27 cellular contexts compared by ENCODE assay signal in genomic region chr5:157581870-157582269, GRCh38. TPM values are rescaled to one million over a fixed set of nuclear protein-coding genes. Genes with fewer than 3 reads are reported as not detected.
DNase-seq lines count a peak whose midpoint lies in the region; ATAC-seq, FAIRE-seq and TF ChIP-seq lines count a peak whose summit lies in the region.
"Had no signal": no experiment of that assay in that cellular context is flagged by ENCODE, and none has a peak within 500 bp of the region (broad histone marks: within the 10 kb centered on the region; RNA-seq: fewer than 3 reads in every experiment).

No MANE protein-coding gene starts in this region.

- H3K23ac ChIP-seq in mesendoderm (ENCODE audit: low read length) = no peak overlapping the region

- no peak overlapping the region for H2BK5ac ChIP-seq in mesendoderm (ENCODE audit: low read length)

- H3K79me2 ChIP-seq in mesendoderm (ENCODE audit: control insufficient read depth, insufficient read depth, low read length) = no peaks in the 10 kb centered on the region

- no peak overlapping the region for H2BK15ac ChIP-seq in mesendoderm (replicated peaks; ENCODE audit: low read depth)

- peak; percentile 36 for FAIRE-seq in GM12892 (lab: Jason Lieb, UNC)
- FAIRE-seq: A204.1, islet of Langerhans had no signal

- no peak overlapping the region for H3K4ac ChIP-seq in mesendoderm (ENCODE audit: low read depth, low read length)

- TF ChIP-seq CTCF in activated CD8-positive, alpha-beta T cell treated with anti-CD3 and anti-CD28 coated beads for 36 hours (IDR thresholded peaks at IDR 0.05) = no peak
- TF ChIP-seq CTCF in WERI-Rb-1 (IDR thresholded peaks at IDR 0.05; ENCODE audit: low read depth, low read length) = no peak

- H3K4me1 Mint-ChIP-seq in T-helper 2 cell treated with Interferon-gamma antibody and Interleukin-4, amounts not matched to agents 5 μg/mL and 100 μg/mL, for 36 hours (ENCODE audit: low read depth) = peaks cover 51% of the 10 kb centered on the region
- peaks cover 27% of the 10 kb centered on the region for H3K4me1 Mint-ChIP-seq in activated CD8-positive, alpha-beta T cell treated with anti-CD3 and anti-CD28 coated beads for 36 hours (ENCODE audit: low read depth)

- H3K27me3 Mint-ChIP-seq in T-helper 2 cell treated with Interferon-gamma antibody and Interleukin-4, amounts not matched to agents 5 μg/mL and 100 μg/mL, for 36 hours (ENCODE audit: low read depth) = no peaks in the 10 kb centered on the region
- H3K27me3 Mint-ChIP-seq in activated CD8-positive, alpha-beta T cell treated with anti-CD3 and anti-CD28 coated beads for 36 hours = peaks cover 2% of the 10 kb centered on the region

- POLR2A ChIA-PET in activated CD8-positive, alpha-beta T cell treated with anti-CD3 and anti-CD28 coated beads for 36 hours (lab: Charles Lee) = interaction anchor here (1.4 kb wide), 1 partner anchor 25 kb away, joined by 3 read pairs; no protein-coding TSS in a partner anchor

- no peak overlapping the region for H3K27ac ChIP-seq in mesendoderm (ENCODE audit: low read depth, low read length)
- no peak overlapping the region for H3K27ac ChIP-seq in WERI-Rb-1
- H3K27ac ChIP-seq: body of pancreas, esophagus squamous epithelium, gastrocnemius medialis, neutrophil, thyroid gland had no signal

- H3K27me3 ChIP-seq in mesendoderm (ENCODE audit: insufficient read depth, low read length, poor library complexity) (no peaks in the 10 kb centered on the region), WERI-Rb-1 (ENCODE audit: insufficient read depth, low read depth, severe bottlenecking) (no peaks in the 10 kb centered on the region)
- H3K27me3 ChIP-seq: body of pancreas, esophagus squamous epithelium, gastrocnemius medialis, neutrophil, thyroid gland had no signal

- intact Hi-C loops in activated CD8-positive, alpha-beta T cell treated with anti-CD3 and anti-CD28 coated beads for 36 hours (cut with micrococcal nuclease) = no loop called here

- no peaks in the 10 kb centered on the region for H3K36me3 ChIP-seq in mesendoderm (ENCODE audit: control insufficient read depth, insufficient read depth, low read length)
- H3K36me3 ChIP-seq in WERI-Rb-1 = no peaks in the 10 kb centered on the region
- H3K36me3 ChIP-seq: BE2C, esophagus squamous epithelium, gastrocnemius medialis, neutrophil, thyroid gland had no signal

- H3K4me1 ChIP-seq in mesendoderm (ENCODE audit: control insufficient read depth, low read depth, low read length) = peaks cover 9% of the 10 kb centered on the region
- H3K4me1 ChIP-seq: BE2C, body of pancreas, gastrocnemius medialis, thyroid gland had no signal

- CTCF ChIA-PET in activated CD8-positive, alpha-beta T cell treated with anti-CD3 and anti-CD28 coated beads for 36 hours (lab: Charles Lee) = interaction anchor here (1.2 to 1.3 kb wide), 2 partner anchors 14 to 26 kb away, joined by 3 read pairs; no protein-coding TSS in a partner anchor

- no peak overlapping the region for H2BK120ac ChIP-seq in mesendoderm (ENCODE audit: low read depth, low read length)

- no peak overlapping the region for H4K8ac ChIP-seq in mesendoderm (ENCODE audit: low read depth, low read length)

- no peak overlapping the region for H3K9ac ChIP-seq in mesendoderm (ENCODE audit: low read length)

- no peak overlapping the region for H3K4me3 Mint-ChIP-seq in T-helper 2 cell treated with Interferon-gamma antibody and Interleukin-4, amounts not matched to agents 5 μg/mL and 100 μg/mL, for 36 hours
- H3K4me3 Mint-ChIP-seq in activated CD8-positive, alpha-beta T cell treated with anti-CD3 and anti-CD28 coated beads for 36 hours = no peak overlapping the region

- no peak for TF ChIP-seq POLR2A in GM12892 (IDR thresholded peaks at IDR 0.05; ENCODE audit: low read depth, low read length)

- peak overlapping the region; percentile 49 for H3K27ac Mint-ChIP-seq in T-helper 2 cell treated with Interferon-gamma antibody and Interleukin-4, amounts not matched to agents 5 μg/mL and 100 μg/mL, for 36 hours
- H3K27ac Mint-ChIP-seq in activated CD8-positive, alpha-beta T cell treated with anti-CD3 and anti-CD28 coated beads for 36 hours = peak overlapping the region; percentile 8

- peak overlapping the region; percentile 5 for H3K18ac ChIP-seq in mesendoderm (ENCODE audit: low read length)

- H3K4me3 ChIP-seq in mesendoderm (ENCODE audit: low read length) (no peak overlapping the region), WERI-Rb-1 (ENCODE audit: low read depth, low read length) (no peak overlapping the region)
- H3K4me3 ChIP-seq: body of pancreas, esophagus squamous epithelium, gastrocnemius medialis, thyroid gland had no signal

- H3K79me1 ChIP-seq in mesendoderm (ENCODE audit: low read length) = no peaks in the 10 kb centered on the region

- H3K4me2 ChIP-seq in mesendoderm (ENCODE audit: low read length) = no peak overlapping the region

- no peaks in the 10 kb centered on the region for H3K9me3 ChIP-seq in WERI-Rb-1 (ENCODE audit: severe bottlenecking)
- H3K9me3 ChIP-seq: BE2C, body of pancreas, Caco-2, esophagus squamous epithelium, gastrocnemius medialis, neutrophil, thyroid gland had no signal

- DNase-seq in T-helper 2 cell treated with Interferon-gamma antibody and Interleukin-4, amounts not matched to agents 5 μg/mL and 100 μg/mL, for 36 hours (ENCODE audit: low spot score) = peak; percentile 37
- DNase-seq in T-helper 2 cell = no peak
- DNase-seq in GM12892 (ENCODE audit: insufficient read length) = no peak
- no peak for DNase-seq in activated CD8-positive, alpha-beta T cell treated with anti-CD3 and anti-CD28 coated beads for 36 hours
- DNase-seq in mesendoderm = no peak
- DNase-seq in EL = no peak
- DNase-seq in WERI-Rb-1 = no peak
- DNase-seq: activated CD4-positive, alpha-beta T cell treated with anti-CD3 and anti-CD28 coated beads, Interleukin-2, amount 50 U/mL, for 4 hours; BE2C; body of pancreas; Caco-2; DMS79 treated with DMSO at 0.1 percent for 48 hours; effector memory CD4-positive, alpha-beta T cell; esophagus squamous epithelium; gastrocnemius medialis; hippocampal formation; KG1; NCI-H187; PC-3; Right ventricle myocardium superior; stimulated activated CD4-positive, alpha-beta T cell treated with anti-CD3 and anti-CD28 coated beads, Interleukin-1b, Interleukin-23, amount 100 ng/mL, for 48 hours; stimulated activated naive CD4-positive, alpha-beta T cell; thyroid gland had no signal

- H3K36me3 Mint-ChIP-seq in T-helper 2 cell treated with Interferon-gamma antibody and Interleukin-4, amounts not matched to agents 5 μg/mL and 100 μg/mL, for 36 hours (ENCODE audit: low read depth) = no peaks in the 10 kb centered on the region
- no peaks in the 10 kb centered on the region for H3K36me3 Mint-ChIP-seq in activated CD8-positive, alpha-beta T cell treated with anti-CD3 and anti-CD28 coated beads for 36 hours (ENCODE audit: low read depth)

- ATAC-seq in activated CD8-positive, alpha-beta T cell treated with anti-CD3 and anti-CD28 coated beads for 36 hours = no peak
- no peak for ATAC-seq in GM21825 (IDR thresholded peaks at IDR 0.05; ENCODE audit: unreplicated experiment)
- ATAC-seq: body of pancreas, gastrocnemius medialis had no signal

- peaks cover 11% of the 10 kb centered on the region for H3K9me3 Mint-ChIP-seq in T-helper 2 cell treated with Interferon-gamma antibody and Interleukin-4, amounts not matched to agents 5 μg/mL and 100 μg/mL, for 36 hours
- peaks cover 6% of the 10 kb centered on the region for H3K9me3 Mint-ChIP-seq in activated CD8-positive, alpha-beta T cell treated with anti-CD3 and anti-CD28 coated beads for 36 hours

- peak overlapping the region; percentile 43 for H2AK5ac ChIP-seq in mesendoderm (ENCODE audit: low read length)

- no CpG with 5 or more reads among the region's 4 CpGs for WGBS in mesendoderm (ENCODE audit: extremely low coverage, insufficient coverage, low lambda C conversion rate)

- H3K56ac ChIP-seq in mesendoderm (ENCODE audit: low read length) = no peak overlapping the region

- H4K5ac ChIP-seq in mesendoderm (ENCODE audit: low read length) = no peak overlapping the region

RNA-seq across cellular contexts. Expression of gene ADAM19, which starts 6.3 kb away (rescaled TPM):
- 8.4 TPM for polyA plus RNA-seq in GM12892 (2012; ENCODE audit: missing spikeins)
- total RNA-seq in activated CD8-positive, alpha-beta T cell treated with anti-CD3 and anti-CD28 coated beads for 36 hours = 10 to 100 TPM; 12.3 to 12.9 TPM
- 126 TPM for polyA plus RNA-seq in mesendoderm (2013, experiment 1 of 2)
- polyA plus RNA-seq in mesendoderm (2013, experiment 2 of 2) = 123 TPM
